9 cellular contexts compared by ENCODE assay signal in genomic region chr16:67406628-67407027, GRCh38. TPM values are rescaled to one million over a fixed set of nuclear protein-coding genes. Genes with fewer than 3 reads are reported as not detected.
DNase-seq lines count a peak whose midpoint lies in the region; ATAC-seq, FAIRE-seq and TF ChIP-seq lines count a peak whose summit lies in the region.
"Had no signal": no experiment of that assay in that cellular context is flagged by ENCODE, and none has a peak within 500 bp of the region (broad histone marks: within the 10 kb centered on the region; RNA-seq: fewer than 3 reads in every experiment).

No MANE protein-coding gene starts in this region.

- H3K27me3 ChIP-seq in endothelial cell of umbilical vein (ENCODE audit: control insufficient read depth in 2 of 2, insufficient read depth in 2 of 2, low read length in 2 of 2) (no peaks in the 10 kb centered on the region), aorta (ENCODE audit: control insufficient read depth in 1 of 2, insufficient read depth in 2 of 2, low read length in 1 of 2) (no peaks in the 10 kb centered on the region)

- CTCF ChIA-PET in endothelial cell of umbilical vein (lab: Charles Lee): interaction anchor here (0.6 to 2.6 kb wide), 4 partner anchors 12 to 146 kb away, joined by 3 to 14 read pairs (median 8); partner anchors contain the start of gene TPPP3

- POLR2A ChIA-PET in endothelial cell of umbilical vein (lab: Charles Lee): no interaction called here

- H3K9me1 ChIP-seq in endothelial cell of umbilical vein (replicated peaks; ENCODE audit: control insufficient read depth, extremely low read depth, insufficient read depth, low read length): no peaks in the 10 kb centered on the region

- peak overlapping the region; percentile 21 for H3K9ac ChIP-seq in endothelial cell of umbilical vein (replicated peaks; ENCODE audit: extremely low read depth, insufficient read depth, low read length)

- no peaks in the 10 kb centered on the region for H4K20me1 ChIP-seq in endothelial cell of umbilical vein (replicated peaks; ENCODE audit: control insufficient read depth, extremely low read depth, insufficient read depth, low read length)

- peak overlapping the region; percentile 40 for H3K4me2 ChIP-seq in endothelial cell of umbilical vein (ENCODE audit: insufficient read depth, low read length)

- no peak for TF ChIP-seq CTCF in endothelial cell of umbilical vein (IDR thresholded peaks at IDR 0.05; ENCODE audit: extremely low read depth in 1 of 2, insufficient read depth in 1 of 2, low read depth in 1 of 2, low read length in 2 of 2)

- H3K4me3 ChIP-seq in endothelial cell of umbilical vein (replicated peaks in 1 of 3; ENCODE audit: insufficient read depth in 1 of 3, low read depth in 1 of 3, low read length in 3 of 3): no peak overlapping the region
- no peak overlapping the region for H3K4me3 ChIP-seq in mesodermal cell (ENCODE audit: extremely low read depth, insufficient read depth, low read length, poor library complexity, severe bottlenecking)
- no peak overlapping the region for H3K4me3 ChIP-seq in aorta (ENCODE audit: low read length in 2 of 2)

- DNase-seq in NCI-H226: peak; percentile 65
- peak; percentile 75 for DNase-seq in endothelial cell of umbilical vein (ENCODE audit: low read depth, low spot score)
- no peak for DNase-seq in aorta
- no peak for DNase-seq in NCI-H2029 treated with DMSO at 0.1 percent for 48 hours (lab: John Stamatoyannopoulos, UW)
- no peak for DNase-seq in activated CD8-positive, alpha-beta memory T cell treated with anti-CD3 and anti-CD28 coated beads for 24 hours
- DNase-seq: NCI-H2081; stimulated activated CD4-positive, alpha-beta T cell treated with anti-CD3 and anti-CD28 coated beads, Interleukin-4, amount 100 ng/mL, for 24 hours had no signal

- H3K79me2 ChIP-seq in endothelial cell of umbilical vein (ENCODE audit: control insufficient read depth, insufficient read depth, low read length): no peaks in the 10 kb centered on the region

- dilution Hi-C loops in endothelial cell of umbilical vein (cut with MboI; ENCODE audit: extremely low pct_ligation_motif_present, low sequenced_read_pairs): no loop called here

- peak overlapping the region; percentile 10 for H2AFZ ChIP-seq in endothelial cell of umbilical vein (ENCODE audit: low read depth, low read length)

- intact Hi-C loops in endothelial cell of umbilical vein (cut with micrococcal nuclease) (no loop called here), aorta (cut with DNase I) (no loop called here)

- H3K9me3 ChIP-seq in endothelial cell of umbilical vein (replicated peaks; ENCODE audit: control insufficient read depth, insufficient read depth, low read length) (no peaks in the 10 kb centered on the region), mesodermal cell (ENCODE audit: control insufficient read depth, low read length) (no peaks in the 10 kb centered on the region), aorta (ENCODE audit: control insufficient read depth, low read length) (no peaks in the 10 kb centered on the region)

- peak overlapping the region; percentile 61 for H3K27ac ChIP-seq in endothelial cell of umbilical vein (ENCODE audit: insufficient read depth, low read depth, low read length)
- H3K27ac ChIP-seq in mesodermal cell (ENCODE audit: low read depth, low read length, severe bottlenecking): peak overlapping the region; percentile 16
- no peak overlapping the region for H3K27ac ChIP-seq in aorta (ENCODE audit: low read depth in 1 of 2, low read length in 2 of 2)

- 74 to 79% methylated on average over 3 of the region's 3 CpGs for WGBS in mesodermal cell (ENCODE audit: insufficient coverage in 2 of 2), 2 experiments
- WGBS in aorta, 2 donors: 51 to 62% methylated on average over 3 of the region's 3 CpGs

- H3K36me3 ChIP-seq in endothelial cell of umbilical vein (ENCODE audit: control insufficient read depth in 2 of 2, extremely low read depth in 1 of 2, insufficient read depth in 2 of 2, low read length in 2 of 2): no peaks in the 10 kb centered on the region
- H3K36me3 ChIP-seq in mesodermal cell (ENCODE audit: control insufficient read depth, insufficient read depth, low read length): no peaks in the 10 kb centered on the region
- no peaks in the 10 kb centered on the region for H3K36me3 ChIP-seq in aorta (ENCODE audit: control insufficient read depth in 1 of 2, insufficient read depth in 2 of 2, low read length in 1 of 2)

- H3K4me1 ChIP-seq in endothelial cell of umbilical vein (ENCODE audit: control insufficient read depth, extremely low read depth, insufficient read depth, low read length): peaks cover 20% of the 10 kb centered on the region
- peaks cover 15% of the 10 kb centered on the region for H3K4me1 ChIP-seq in mesodermal cell (ENCODE audit: control insufficient read depth, insufficient read depth, low read length, poor library complexity, severe bottlenecking)
- no peaks in the 10 kb centered on the region for H3K4me1 ChIP-seq in aorta (ENCODE audit: control insufficient read depth in 1 of 2, insufficient read depth in 2 of 2, low read length in 2 of 2)

- TF ChIP-seq POLR2A in endothelial cell of umbilical vein (IDR thresholded peaks at IDR 0.05; ENCODE audit: low read depth, low read length): peak; percentile 14

- ATAC-seq in aorta (ENCODE audit: low FRiP score) (peak; percentile 68), HG02678 (IDR thresholded peaks at IDR 0.05; ENCODE audit: unreplicated experiment) (no peak)

- BruUV-seq in endothelial cell of umbilical vein (replicated peaks; lab: Mats Ljungman, UMichigan): no TSS peak

- FAIRE-seq in endothelial cell of umbilical vein (lab: Jason Lieb, UNC): peak; percentile 92

TF ChIP-seq in endothelial cell of umbilical vein, 7 proteins besides CTCF, POLR2A, EP300 and RAD21:
- TF ChIP-seq POLR2AphosphoS5 (IDR thresholded peaks at IDR 0.05; ENCODE audit: insufficient read depth, low read depth, low read length): peak; percentile 57
- TF ChIP-seq EZH2 (IDR thresholded peaks at IDR 0.05; ENCODE audit: borderline replicate concordance, low read depth, low read length, severe bottlenecking): no peak
- TF ChIP-seq GATA2 (IDR thresholded peaks at IDR 0.05; ENCODE audit: insufficient read depth, insufficient read length, low read depth, low read length): no peak
- peak; percentile 69 for TF ChIP-seq FOS (IDR thresholded peaks at IDR 0.05; ENCODE audit: borderline replicate concordance, insufficient read depth, low read length)
- peak; percentile 80 for TF ChIP-seq JUN (IDR thresholded peaks at IDR 0.05; ENCODE audit: borderline replicate concordance, insufficient read depth, insufficient read length, low read depth)

RNA-seq across cellular contexts. Expression of gene ZDHHC1, which starts 9.6 kb away (rescaled TPM):
- total RNA-seq in endothelial cell of umbilical vein: 12.9 and 14.4 TPM in 2 replicates
- polyA plus RNA-seq in endothelial cell of umbilical vein: 11.4 and 14.1 TPM in 2 replicates
- polyA plus RNA-seq in endothelial cell of umbilical vein (2011; cell fraction: cytosol; rRNA removed): 4.3 and 6.4 TPM in 2 replicates
- polyA plus RNA-seq in endothelial cell of umbilical vein (2011; cell fraction: nucleus; rRNA removed): 16.9 and 20.3 TPM in 2 replicates
- polyA plus RNA-seq in endothelial cell of umbilical vein (2012): 8.3 and 12.5 TPM in 2 replicates
- 6.8 and 12.0 TPM in 2 replicates for polyA minus RNA-seq in endothelial cell of umbilical vein
- not detected for polyA minus RNA-seq in endothelial cell of umbilical vein (2011; cell fraction: cytosol; rRNA and poly(A)+ RNA removed)
- 9.3 and 11.9 TPM in 2 replicates for polyA minus RNA-seq in endothelial cell of umbilical vein (2011; cell fraction: nucleus; rRNA and poly(A)+ RNA removed)
- polyA plus RNA-seq in mesodermal cell (2013, experiment 1 of 2): 6.4 TPM
- 4.2 TPM for polyA plus RNA-seq in mesodermal cell (2013, experiment 2 of 2)
- 10 to 100 TPM in 1 of 2 donors, 1 to 10 TPM in 1; 8.4 to 14.8 TPM for total RNA-seq in aorta
- polyA plus RNA-seq in aorta: 10 to 100 TPM in 1 of 2 donors, 1 to 10 TPM in 1; 5.3 to 11.3 TPM

RNA-seq across cellular contexts. Expression of gene TPPP3, which starts 13.3 kb away (rescaled TPM):
- total RNA-seq in endothelial cell of umbilical vein (1.3 and 2.0 TPM in 2 replicates), aorta (10 to 100 TPM in 1 of 2 donors, 1 to 10 TPM in 1; 7.2 to 13.5 TPM)
- polyA plus RNA-seq in endothelial cell of umbilical vein (0.33 and 0.91 TPM in 2 replicates), aorta (10 to 100 TPM; 34.3 to 51.9 TPM)
- polyA plus RNA-seq in endothelial cell of umbilical vein (2011; cell fraction: cytosol; rRNA removed): 0.77 and 1.0 TPM in 2 replicates
- polyA plus RNA-seq in endothelial cell of umbilical vein (2011; cell fraction: nucleus; rRNA removed): 0.32 and 0.81 TPM in 2 replicates
- 1.2 and 3.2 TPM in 2 replicates for polyA plus RNA-seq in endothelial cell of umbilical vein (2012)
- not detected in 2 replicates for polyA minus RNA-seq in endothelial cell of umbilical vein
- not detected for polyA minus RNA-seq in endothelial cell of umbilical vein (2011; cell fraction: cytosol; rRNA and poly(A)+ RNA removed)
- polyA minus RNA-seq in endothelial cell of umbilical vein (2011; cell fraction: nucleus; rRNA and poly(A)+ RNA removed): 0.24 and 0.29 TPM in 2 replicates
- 12.8 TPM for polyA plus RNA-seq in mesodermal cell (2013, experiment 1 of 2)
- polyA plus RNA-seq in mesodermal cell (2013, experiment 2 of 2): 7.7 TPM

RNA-seq across cellular contexts. Expression of gene HSD11B2, which starts 24.3 kb away (rescaled TPM):
- total RNA-seq in endothelial cell of umbilical vein (not detected in 2 replicates), aorta (1 to 10 TPM in 1 of 2 donors, not detected in 1; 1.1 TPM)
- polyA plus RNA-seq in endothelial cell of umbilical vein (0.10 and 0.16 TPM in 2 replicates), aorta (10 to 100 TPM in 1 of 2 donors, not detected in 1; 13.3 TPM)
- 0.07 and 0.12 TPM in 2 replicates for polyA plus RNA-seq in endothelial cell of umbilical vein (2011; cell fraction: cytosol; rRNA removed)
- polyA plus RNA-seq in endothelial cell of umbilical vein (2011; cell fraction: nucleus; rRNA removed): 0.07 and 0.18 TPM in 2 replicates
- polyA plus RNA-seq in endothelial cell of umbilical vein (2012): 0.08 TPM in 1 of 2 replicates, not detected in the other
- polyA minus RNA-seq in endothelial cell of umbilical vein: 0.19 TPM in 1 of 2 replicates, not detected in the other
- 1.2 TPM for polyA minus RNA-seq in endothelial cell of umbilical vein (2011; cell fraction: cytosol; rRNA and poly(A)+ RNA removed)
- polyA minus RNA-seq in endothelial cell of umbilical vein (2011; cell fraction: nucleus; rRNA and poly(A)+ RNA removed): not detected in 2 replicates
- polyA plus RNA-seq in mesodermal cell (2013, experiment 1 of 2): 1.7 TPM
- polyA plus RNA-seq in mesodermal cell (2013, experiment 2 of 2): 0.81 TPM

Comparison
In these comparisons a context has a peak if more than half of its experiments do, and no peak if none do; other contexts are left out.
1. DNase-seq: peak in NCI-H226 (single experiment) and endothelial cell of umbilical vein (single experiment); none in aorta (0 of 2), NCI-H2029 treated with DMSO at 0.1 percent for 48 hours (single experiment) and activated CD8-positive, alpha-beta memory T cell treated with anti-CD3 and anti-CD28 coated beads for 24 hours (single experiment).
2. H3K27ac ChIP-seq: peak in endothelial cell of umbilical vein (single experiment) and mesodermal cell (single experiment); none in aorta (0 of 2).